Comparison of ENCODE assay signal across 7 cellular contexts in genomic region chr1:152141971-152142584, GRCh38. TPM values are rescaled to one million over a fixed set of nuclear protein-coding genes. Genes with fewer than 3 reads are reported as not detected.
A peak's percentile ranks its signal among the peaks of the same experiment; 100 is the strongest.
DNase-seq lines count a peak whose midpoint lies in the region; ATAC-seq and TF ChIP-seq lines count a peak whose summit lies in the region.

No MANE protein-coding gene starts in this region.

- TF ChIP-seq CTCF in DND-41 (IDR thresholded peaks at IDR 0.05; ENCODE audit: borderline replicate concordance, extremely low read depth, low read length, poor library complexity, severe bottlenecking) (peak; percentile 74), fibroblast of pulmonary artery (IDR thresholded peaks at IDR 0.05; ENCODE audit: low read length, missing control alignments) (peak; percentile 94), omental fat pad (IDR thresholded peaks at IDR 0.05) (peak in 1 of 3 donors; percentile 82)

- DNase-seq in DND-41 (peak; percentile 21), HK-2 (ENCODE audit: unreplicated experiment) (peak; percentile 45), SHP77 (lab: John Stamatoyannopoulos, UW) (peak; percentile 74 to 80), fibroblast of pulmonary artery (ENCODE audit: low read depth) (peak; percentile 81), omental fat pad (ENCODE audit: low spot score) (peak; percentile 63), NCI-H187 treated with DMSO at 0.1 percent for 48 hours (lab: John Stamatoyannopoulos, UW) (no peak)

- no peaks in the 10 kb centered on the region for H3K9me3 ChIP-seq in DND-41 (ENCODE audit: insufficient read depth, low read length, severe bottlenecking)

- no peaks in the 10 kb centered on the region for H3K36me3 ChIP-seq in DND-41 (ENCODE audit: insufficient read depth, low read length)

- H3K9ac ChIP-seq in DND-41 (ENCODE audit: low read depth, low read length), result no peak overlapping the region

- peaks cover 7% of the 10 kb centered on the region for H3K27me3 ChIP-seq in DND-41 (ENCODE audit: insufficient read depth, low read length, poor library complexity)

- H4K20me1 ChIP-seq in DND-41 (ENCODE audit: insufficient read depth, low read length), result no peaks in the 10 kb centered on the region

- H3K79me2 ChIP-seq in DND-41 (ENCODE audit: insufficient read depth, low read length), result no peaks in the 10 kb centered on the region

- H3K27ac ChIP-seq in DND-41 (ENCODE audit: low read length), result no peak overlapping the region

- H3K4me2 ChIP-seq in DND-41 (ENCODE audit: insufficient read depth, low read length), result no peak overlapping the region

- H3K4me3 ChIP-seq in DND-41 (ENCODE audit: low read depth in 1 of 2, low read length in 2 of 2) (no peak overlapping the region), fibroblast of pulmonary artery (replicated peaks; ENCODE audit: low read depth, low read length) (no peak overlapping the region)

- no peaks in the 10 kb centered on the region for H3K4me1 ChIP-seq in DND-41 (ENCODE audit: insufficient read depth, low read length)

- H2AFZ ChIP-seq in DND-41 (ENCODE audit: low read depth, low read length), result no peak overlapping the region

- no peak for ATAC-seq in DND-41 (ENCODE audit: insufficient read depth, low read depth)
- no peak for ATAC-seq in omental fat pad (ENCODE audit: low FRiP score)
- ATAC-seq in GM18519 (IDR thresholded peaks at IDR 0.05; ENCODE audit: low FRiP score, unreplicated experiment), result no peak

RNA-seq across cellular contexts. Expression of gene RPTN, which starts 16.9 kb away (rescaled TPM):
- not detected for total RNA-seq in omental fat pad

RNA-seq across cellular contexts. Expression of gene TCHH, which starts 26.8 kb away (rescaled TPM):
- 1 to 10 TPM in 2 of 4 donors, under 1 TPM in 2; 0.19 to 1.4 (median 0.86) TPM for total RNA-seq in omental fat pad

RNA-seq across cellular contexts. Expression of gene TCHHL1, which starts 53.2 kb away (rescaled TPM):
- not detected for total RNA-seq in omental fat pad
